In genomic region chr9:36932198-36932597, GRCh38 we compare ENCODE assay signal across 18 cellular contexts.
DNase-seq lines count a peak whose midpoint lies in the region; ATAC-seq and TF ChIP-seq lines count a peak whose summit lies in the region.
"Had no signal": no experiment of that assay in that cellular context is flagged by ENCODE, and none has a peak within 500 bp of the region (broad histone marks: within the 10 kb centered on the region; RNA-seq: fewer than 3 reads in every experiment).

No MANE protein-coding gene starts in this region.

- peaks cover 11% of the 10 kb centered on the region for H3K4me1 ChIP-seq in HEK293 (ENCODE audit: control insufficient read depth, insufficient read depth, low read length)

- peak overlapping the region; percentile 50 for H3K27ac Mint-ChIP-seq in activated B cell treated with CpG ODN at 0.5 μM for 24 hours
- no peak overlapping the region for H3K27ac Mint-ChIP-seq in endothelial cell (ENCODE audit: unreplicated experiment)
- peak overlapping the region; percentile 79 for H3K27ac Mint-ChIP-seq in stimulated activated memory B cell treated with anti-CD40 and anti-IgM and Interleukin-4, amounts not matched to agents 10 μg/mL and 1 μg/mL and 100 μg/mL, for 72 hours
- no peak overlapping the region for H3K27ac Mint-ChIP-seq in immature natural killer cell
- H3K27ac Mint-ChIP-seq: CD4-positive, CD25-positive, alpha-beta regulatory T cell; CD8-positive, alpha-beta T cell had no signal

- H3K27ac ChIP-seq in HEK293 (ENCODE audit: extremely low read depth, low read depth, low read length) = no peak overlapping the region
- H3K27ac ChIP-seq: BLaER1, C4-2B, GM23248 had no signal

- TF ChIP-seq CTCF in HEK293 (tag by site-specific recombination; IDR thresholded peaks at IDR 0.05) (no peak), activated B cell treated with CpG ODN at 0.5 μM for 24 hours (IDR thresholded peaks at IDR 0.05) (no peak), endothelial cell (IDR thresholded peaks at IDR 0.05; ENCODE audit: unreplicated experiment) (no peak)

- H3K4me3 Mint-ChIP-seq in activated B cell treated with CpG ODN at 0.5 μM for 24 hours (no peak overlapping the region), endothelial cell (ENCODE audit: unreplicated experiment) (peak overlapping the region; percentile 13), immature natural killer cell (no peak overlapping the region)
- no peak overlapping the region for H3K4me3 Mint-ChIP-seq in stimulated activated memory B cell treated with anti-CD40 and anti-IgM and Interleukin-4, amounts not matched to agents 10 μg/mL and 1 μg/mL and 100 μg/mL, for 72 hours
- H3K4me3 Mint-ChIP-seq: CD4-positive, CD25-positive, alpha-beta regulatory T cell; CD8-positive, alpha-beta T cell had no signal

- H3K9me3 ChIP-seq in HEK293 (ENCODE audit: control insufficient read depth, insufficient read depth, low read depth, low read length) = no peaks in the 10 kb centered on the region
- H3K9me3 ChIP-seq: BLaER1 had no signal

- H3K36me3 Mint-ChIP-seq in activated B cell treated with CpG ODN at 0.5 μM for 24 hours (ENCODE audit: low read depth) (peaks cover 93% of the 10 kb centered on the region), endothelial cell (ENCODE audit: low read depth, unreplicated experiment) (no peaks in the 10 kb centered on the region), immature natural killer cell (no peaks in the 10 kb centered on the region)
- H3K36me3 Mint-ChIP-seq in stimulated activated memory B cell treated with anti-CD40 and anti-IgM and Interleukin-4, amounts not matched to agents 10 μg/mL and 1 μg/mL and 100 μg/mL, for 72 hours = peaks cover 77% of the 10 kb centered on the region
- H3K36me3 Mint-ChIP-seq: CD4-positive, CD25-positive, alpha-beta regulatory T cell; CD8-positive, alpha-beta T cell had no signal

- POLR2A ChIA-PET in HEK293 (lab: Yijun Ruan, JAX) (no interaction called here), activated B cell treated with CpG ODN at 0.5 μM for 24 hours (lab: Charles Lee) (no interaction called here)

- no peaks in the 10 kb centered on the region for H3K27me3 Mint-ChIP-seq in activated B cell treated with CpG ODN at 0.5 μM for 24 hours
- H3K27me3 Mint-ChIP-seq in endothelial cell (ENCODE audit: unreplicated experiment) = peaks cover 5% of the 10 kb centered on the region
- H3K27me3 Mint-ChIP-seq in stimulated activated memory B cell treated with anti-CD40 and anti-IgM and Interleukin-4, amounts not matched to agents 10 μg/mL and 1 μg/mL and 100 μg/mL, for 72 hours = no peaks in the 10 kb centered on the region
- peaks cover 3% of the 10 kb centered on the region in 3 donors for H3K27me3 Mint-ChIP-seq in immature natural killer cell (ENCODE audit: low read depth in 3 of 3)

- intact Hi-C loops in activated B cell treated with CpG ODN at 0.5 μM for 24 hours (cut with micrococcal nuclease) = no loop called here

- no peaks in the 10 kb centered on the region for H3K36me3 ChIP-seq in HEK293 (ENCODE audit: control insufficient read depth in 2 of 2, insufficient read depth in 1 of 2, low read length in 2 of 2)

- DNase-seq in activated B cell treated with CpG ODN at 0.5 μM for 24 hours (no peak), endothelial cell (ENCODE audit: low spot score) (no peak), NCI-H2171 (lab: John Stamatoyannopoulos, UW) (no peak), immature natural killer cell (no peak)
- DNase-seq: Caco-2; CD4-positive, CD25-positive, alpha-beta regulatory T cell; DMS153; DND-41; GM23248; H7; HCEC 1CT had no signal

- no peak overlapping the region for H3K4me3 ChIP-seq in HEK293 (ENCODE audit: low read depth, low read length)
- H3K4me3 ChIP-seq: BLaER1, GM23248 had no signal

- H3K9me3 Mint-ChIP-seq in activated B cell treated with CpG ODN at 0.5 μM for 24 hours (peaks cover 3% of the 10 kb centered on the region), endothelial cell (ENCODE audit: unreplicated experiment) (no peaks in the 10 kb centered on the region), immature natural killer cell (peaks cover 0 to 2% (median 0%) of the 10 kb centered on the region in 6 donors)
- H3K9me3 Mint-ChIP-seq in stimulated activated memory B cell treated with anti-CD40 and anti-IgM and Interleukin-4, amounts not matched to agents 10 μg/mL and 1 μg/mL and 100 μg/mL, for 72 hours = peaks cover 4% of the 10 kb centered on the region

- CTCF ChIA-PET in HEK293 (lab: Yijun Ruan, JAX) (interaction anchor here (0.9 kb wide), 1 partner anchor 60 kb away, joined by 3 read pairs; no protein-coding TSS in a partner anchor), activated B cell treated with CpG ODN at 0.5 μM for 24 hours (lab: Charles Lee) (no interaction called here)

- H3K4me1 Mint-ChIP-seq in activated B cell treated with CpG ODN at 0.5 μM for 24 hours (peaks cover 88% of the 10 kb centered on the region), endothelial cell (ENCODE audit: unreplicated experiment) (no peaks in the 10 kb centered on the region), immature natural killer cell (no peaks in the 10 kb centered on the region)
- H3K4me1 Mint-ChIP-seq in stimulated activated memory B cell treated with anti-CD40 and anti-IgM and Interleukin-4, amounts not matched to agents 10 μg/mL and 1 μg/mL and 100 μg/mL, for 72 hours = peaks cover 90% of the 10 kb centered on the region
- H3K4me1 Mint-ChIP-seq: CD4-positive, CD25-positive, alpha-beta regulatory T cell had no signal

- ATAC-seq in activated B cell treated with CpG ODN at 0.5 μM for 24 hours (ENCODE audit: low read depth) = no peak
- ATAC-seq in stimulated activated memory B cell treated with anti-CD40 and anti-IgM and Interleukin-4, amounts not matched to agents 10 μg/mL and 1 μg/mL and 100 μg/mL, for 72 hours = no peak
- no peak for ATAC-seq in HG03469 (IDR thresholded peaks at IDR 0.05; ENCODE audit: unreplicated experiment)
- no peak for ATAC-seq in HG03139 (IDR thresholded peaks at IDR 0.05; ENCODE audit: unreplicated experiment)
- ATAC-seq: CD8-positive, alpha-beta T cell had no signal

TF ChIP-seq in HEK293, 187 proteins besides CTCF, POLR2A, EP300 and RAD21:
- TF ChIP-seq ZNF146 (tag by site-specific recombination; IDR thresholded peaks at IDR 0.05) = peak; percentile 74
- no peak for TF ChIP-seq GLI4 (tag by site-specific recombination; IDR thresholded peaks at IDR 0.05)

Comparison
In these comparisons a context has a peak if more than half of its experiments do, and no peak if none do; other contexts are left out.
1. H3K27ac Mint-ChIP-seq: peak in activated B cell treated with CpG ODN at 0.5 μM for 24 hours (single experiment) and stimulated activated memory B cell treated with anti-CD40 and anti-IgM and Interleukin-4, amounts not matched to agents 10 μg/mL and 1 μg/mL and 100 μg/mL, for 72 hours (single experiment); none in endothelial cell (single experiment) and immature natural killer cell (0 of 6).